In the genomic region with DNA sequence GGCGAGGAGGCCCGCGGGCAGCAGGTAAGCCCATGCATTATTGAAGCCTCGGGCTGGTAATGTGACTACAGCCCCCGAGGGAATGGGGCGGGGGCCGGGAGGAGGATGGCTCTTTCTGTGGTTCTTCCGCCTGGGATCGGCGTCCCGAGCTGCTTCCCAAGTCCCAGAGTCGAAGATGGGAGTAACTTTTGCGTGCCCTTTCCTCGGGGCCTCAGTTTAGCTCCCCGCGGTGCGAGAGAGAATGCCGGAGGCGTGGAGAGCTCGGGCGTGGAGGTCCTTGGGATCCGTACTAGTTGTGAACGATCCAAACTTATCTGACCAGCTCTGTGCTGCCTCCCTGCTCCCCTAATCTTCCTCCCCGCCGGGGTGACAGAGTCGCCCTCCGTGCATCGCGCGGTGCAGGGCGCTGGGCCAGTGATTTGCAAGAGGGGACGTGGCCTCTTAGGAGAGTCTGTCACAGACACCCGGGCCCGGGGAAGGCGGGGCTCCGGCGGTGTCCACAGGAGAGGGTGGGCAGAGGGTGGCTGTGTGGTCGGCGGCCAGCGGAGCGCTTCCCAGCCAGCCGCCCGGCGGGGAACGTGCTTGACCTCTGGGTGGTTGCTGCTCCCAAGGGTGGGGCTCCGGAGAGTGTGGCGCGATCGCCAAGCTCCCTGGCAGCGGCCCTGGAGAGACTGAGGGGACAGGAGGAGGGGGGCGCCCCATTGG, we compare ENCODE assay signal across 1 cellular context.
A peak's percentile ranks its signal among the peaks of the same experiment; 100 is the strongest.
TF ChIP-seq lines count a peak whose summit lies in the region.

No MANE protein-coding gene starts in this region.

TF ChIP-seq in HepG2, 621 proteins besides CTCF, POLR2A, EP300 and RAD21 (continued from another document and continues in another):
- TF ChIP-seq HMGXB3 (CRISPR knock-in tag; IDR thresholded peaks at IDR 0.05; ENCODE audit: borderline replicate concordance) (peak; percentile 76; the same call in 1 of the 2 replicates), ZNF543 (CRISPR knock-in tag; IDR thresholded peaks at IDR 0.05) (0 out of 2 replicates have a peak, but pooled peaks have one; percentile 37), ZMYM3 (CRISPR knock-in tag; IDR thresholded peaks at IDR 0.05) (peak; percentile 5; the same call in 1 of the 2 replicates), ZFP1 (CRISPR knock-in tag; IDR thresholded peaks at IDR 0.05) (no peak; the same call in 1 of the 2 replicates), ZNF234 (CRISPR knock-in tag; conservative IDR thresholded peaks at IDR 0.05) (peak; percentile 22; the same call in 1 of the 2 replicates), TFDP2 (CRISPR knock-in tag; IDR thresholded peaks at IDR 0.05) (peak; percentile 64; the same call in 1 of the 2 replicates), ZNF782 (CRISPR knock-in tag; IDR thresholded peaks at IDR 0.05; ENCODE audit: borderline replicate concordance) (peak; percentile 51; the same call in 1 of the 2 replicates), ZFAT (CRISPR knock-in tag; conservative IDR thresholded peaks at IDR 0.05) (peak; percentile 84), XRCC5 (optimal IDR thresholded peaks at IDR 0.05; ENCODE audit: low read length) (peak; percentile 56), ZNF333 (CRISPR knock-in tag; IDR thresholded peaks at IDR 0.05; ENCODE audit: borderline replicate concordance) (no peak; the same call in none of the 2 replicates), SMARCE1 (IDR thresholded peaks at IDR 0.05; ENCODE audit: borderline replicate concordance) (no peak), NR1H2 (CRISPR knock-in tag; IDR thresholded peaks at IDR 0.05; ENCODE audit: borderline replicate concordance, low read depth) (no peak), ZNF597 (CRISPR knock-in tag; IDR thresholded peaks at IDR 0.05) (no peak), FIP1L1 (IDR thresholded peaks at IDR 0.05; ENCODE audit: borderline replicate concordance, insufficient read depth, low read depth, low read length) (no peak; the same call in 1 of the 2 replicates), SMAD1 (CRISPR knock-in tag; IDR thresholded peaks at IDR 0.05; ENCODE audit: borderline replicate concordance, low read depth) (0 out of 2 replicates have a peak, but pooled peaks have one; percentile 62), ZNF878 (CRISPR knock-in tag; IDR thresholded peaks at IDR 0.05) (0 out of 2 replicates have a peak, but pooled peaks have one; percentile 41), GFI1 (CRISPR knock-in tag; IDR thresholded peaks at IDR 0.05; ENCODE audit: borderline replicate concordance) (0 out of 2 replicates have a peak, but pooled peaks have one; percentile 50), ZNF468 (CRISPR knock-in tag; IDR thresholded peaks at IDR 0.05) (0 out of 2 replicates have a peak, but pooled peaks have one; percentile 22), ZNF800 (CRISPR knock-in tag; IDR thresholded peaks at IDR 0.05) (no peak; the same call in 1 of the 2 replicates), MAFK (conservative IDR thresholded peaks at IDR 0.05 in 1 of 2, IDR thresholded peaks at IDR 0.05 in 1 of 2; ENCODE audit: low read length in 2 of 2) (no peak), SP5 (CRISPR knock-in tag; IDR thresholded peaks at IDR 0.05; ENCODE audit: borderline replicate concordance, low read depth) (no peak; the same call in 1 of the 2 replicates), TMF1 (CRISPR knock-in tag; IDR thresholded peaks at IDR 0.05; ENCODE audit: low read depth) (peak; percentile 86), MEIS2 (CRISPR knock-in tag; IDR thresholded peaks at IDR 0.05) (0 out of 2 replicates have a peak, but pooled peaks have one; percentile 21), ZNF382 (CRISPR knock-in tag; IDR thresholded peaks at IDR 0.05; ENCODE audit: borderline replicate concordance) (no peak), ZNF20 (CRISPR knock-in tag; IDR thresholded peaks at IDR 0.05) (peak; percentile 27), SP140L (CRISPR knock-in tag; IDR thresholded peaks at IDR 0.05; ENCODE audit: borderline replicate concordance) (no peak; the same call in 1 of the 2 replicates), ZNF138 (CRISPR knock-in tag; IDR thresholded peaks at IDR 0.05; ENCODE audit: low read depth) (no peak), ZNF329 (CRISPR knock-in tag; IDR thresholded peaks at IDR 0.05; ENCODE audit: low read depth) (peak; percentile 67; the same call in 1 of the 2 replicates), SP1 (IDR thresholded peaks at IDR 0.05) (no peak), SP1 (CRISPR knock-in tag; IDR thresholded peaks at IDR 0.05) (no peak), IRF2 (CRISPR knock-in tag; IDR thresholded peaks at IDR 0.05) (no peak), SAFB2 (CRISPR knock-in tag; IDR thresholded peaks at IDR 0.05; ENCODE audit: borderline replicate concordance, low read depth) (no peak; the same call in 1 of the 2 replicates), POLR2AphosphoS2 (IDR thresholded peaks at IDR 0.05; ENCODE audit: low read depth, low read length) (no peak), ZSCAN12 (CRISPR knock-in tag; IDR thresholded peaks at IDR 0.05) (0 out of 2 replicates have a peak, but pooled peaks have one; percentile 47), ZNF644 (CRISPR knock-in tag; IDR thresholded peaks at IDR 0.05; ENCODE audit: low read depth) (no peak), ZNF557 (CRISPR knock-in tag; IDR thresholded peaks at IDR 0.05) (no peak), ZNF709 (CRISPR knock-in tag; IDR thresholded peaks at IDR 0.05) (peak; percentile 53; the same call in 1 of the 2 replicates), KAT8 (CRISPR knock-in tag; IDR thresholded peaks at IDR 0.05) (peak; percentile 48), ZNF83 (CRISPR knock-in tag; IDR thresholded peaks at IDR 0.05; ENCODE audit: borderline replicate concordance) (no peak), ARNTL (CRISPR knock-in tag; IDR thresholded peaks at IDR 0.05) (0 out of 2 replicates have a peak, but pooled peaks have one; percentile 50), ZFP36L2 (CRISPR knock-in tag; IDR thresholded peaks at IDR 0.05) (no peak)
- TF ChIP-seq, protein P1, sequence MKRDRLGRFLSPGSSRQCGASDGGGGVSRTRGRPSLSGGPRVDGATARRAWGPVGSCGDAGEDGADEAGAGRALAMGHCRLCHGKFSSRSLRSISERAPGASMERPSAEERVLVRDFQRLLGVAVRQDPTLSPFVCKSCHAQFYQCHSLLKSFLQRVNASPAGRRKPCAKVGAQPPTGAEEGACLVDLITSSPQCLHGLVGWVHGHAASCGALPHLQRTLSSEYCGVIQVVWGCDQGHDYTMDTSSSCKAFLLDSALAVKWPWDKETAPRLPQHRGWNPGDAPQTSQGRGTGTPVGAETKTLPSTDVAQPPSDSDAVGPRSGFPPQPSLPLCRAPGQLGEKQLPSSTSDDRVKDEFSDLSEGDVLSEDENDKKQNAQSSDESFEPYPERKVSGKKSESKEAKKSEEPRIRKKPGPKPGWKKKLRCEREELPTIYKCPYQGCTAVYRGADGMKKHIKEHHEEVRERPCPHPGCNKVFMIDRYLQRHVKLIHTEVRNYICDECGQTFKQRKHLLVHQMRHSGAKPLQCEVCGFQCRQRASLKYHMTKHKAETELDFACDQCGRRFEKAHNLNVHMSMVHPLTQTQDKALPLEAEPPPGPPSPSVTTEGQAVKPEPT (CRISPR knock-in tag; IDR thresholded peaks at IDR 0.05; ENCODE audit: low read depth), result no peak; the same call in 1 of the 2 replicates
- TF ChIP-seq, protein P2, sequence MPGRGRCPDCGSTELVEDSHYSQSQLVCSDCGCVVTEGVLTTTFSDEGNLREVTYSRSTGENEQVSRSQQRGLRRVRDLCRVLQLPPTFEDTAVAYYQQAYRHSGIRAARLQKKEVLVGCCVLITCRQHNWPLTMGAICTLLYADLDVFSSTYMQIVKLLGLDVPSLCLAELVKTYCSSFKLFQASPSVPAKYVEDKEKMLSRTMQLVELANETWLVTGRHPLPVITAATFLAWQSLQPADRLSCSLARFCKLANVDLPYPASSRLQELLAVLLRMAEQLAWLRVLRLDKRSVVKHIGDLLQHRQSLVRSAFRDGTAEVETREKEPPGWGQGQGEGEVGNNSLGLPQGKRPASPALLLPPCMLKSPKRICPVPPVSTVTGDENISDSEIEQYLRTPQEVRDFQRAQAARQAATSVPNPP (CRISPR knock-in tag; IDR thresholded peaks at IDR 0.05), result peak; percentile 65; the same call in 1 of the 2 replicates
- TF ChIP-seq, protein P3, sequence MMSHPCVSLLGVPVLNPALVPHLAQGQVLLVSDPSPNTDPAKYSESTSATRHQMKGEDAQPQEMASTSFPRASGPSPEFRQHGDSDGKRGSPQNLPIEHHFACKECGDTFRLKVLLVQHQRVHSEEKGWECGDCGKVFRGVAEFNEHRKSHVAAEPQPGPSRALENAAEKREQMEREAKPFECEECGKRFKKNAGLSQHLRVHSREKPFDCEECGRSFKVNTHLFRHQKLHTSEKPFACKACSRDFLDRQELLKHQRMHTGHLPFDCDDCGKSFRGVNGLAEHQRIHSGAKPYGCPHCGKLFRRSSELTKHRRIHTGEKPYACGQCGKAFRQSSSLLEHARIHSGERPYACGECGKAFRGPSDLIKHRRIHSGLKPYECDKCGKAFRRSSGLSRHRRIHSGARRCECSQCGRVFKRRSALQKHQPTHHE (CRISPR knock-in tag; IDR thresholded peaks at IDR 0.05; ENCODE audit: borderline replicate concordance), result peak; percentile 71; the same call in 1 of the 2 replicates
- TF ChIP-seq, protein P4, sequence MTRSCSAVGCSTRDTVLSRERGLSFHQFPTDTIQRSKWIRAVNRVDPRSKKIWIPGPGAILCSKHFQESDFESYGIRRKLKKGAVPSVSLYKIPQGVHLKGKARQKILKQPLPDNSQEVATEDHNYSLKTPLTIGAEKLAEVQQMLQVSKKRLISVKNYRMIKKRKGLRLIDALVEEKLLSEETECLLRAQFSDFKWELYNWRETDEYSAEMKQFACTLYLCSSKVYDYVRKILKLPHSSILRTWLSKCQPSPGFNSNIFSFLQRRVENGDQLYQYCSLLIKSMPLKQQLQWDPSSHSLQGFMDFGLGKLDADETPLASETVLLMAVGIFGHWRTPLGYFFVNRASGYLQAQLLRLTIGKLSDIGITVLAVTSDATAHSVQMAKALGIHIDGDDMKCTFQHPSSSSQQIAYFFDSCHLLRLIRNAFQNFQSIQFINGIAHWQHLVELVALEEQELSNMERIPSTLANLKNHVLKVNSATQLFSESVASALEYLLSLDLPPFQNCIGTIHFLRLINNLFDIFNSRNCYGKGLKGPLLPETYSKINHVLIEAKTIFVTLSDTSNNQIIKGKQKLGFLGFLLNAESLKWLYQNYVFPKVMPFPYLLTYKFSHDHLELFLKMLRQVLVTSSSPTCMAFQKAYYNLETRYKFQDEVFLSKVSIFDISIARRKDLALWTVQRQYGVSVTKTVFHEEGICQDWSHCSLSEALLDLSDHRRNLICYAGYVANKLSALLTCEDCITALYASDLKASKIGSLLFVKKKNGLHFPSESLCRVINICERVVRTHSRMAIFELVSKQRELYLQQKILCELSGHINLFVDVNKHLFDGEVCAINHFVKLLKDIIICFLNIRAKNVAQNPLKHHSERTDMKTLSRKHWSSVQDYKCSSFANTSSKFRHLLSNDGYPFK (CRISPR knock-in tag; IDR thresholded peaks at IDR 0.05; ENCODE audit: borderline replicate concordance), result peak; percentile 40
